8 cellular contexts compared by ENCODE assay signal in genomic region chr20:49812463-49813304, GRCh38. TPM values are rescaled to one million over a fixed set of nuclear protein-coding genes. Genes with fewer than 3 reads are reported as not detected.
DNase-seq lines count a peak whose midpoint lies in the region; ATAC-seq and TF ChIP-seq lines count a peak whose summit lies in the region.

Gene SLC9A8 (plus strand): TSS chr20:49812828. CDS start chr20:49812923, 95 bp downstream.

- H3K4me1 Mint-ChIP-seq in activated CD8-positive, alpha-beta memory T cell treated with anti-CD3 and anti-CD28 coated beads, Interleukin-2, amount 10 ng/mL, durations not matched to agents 7 days and 5 days = peaks cover 30% of the 10 kb centered on the region

- peak; percentile 95 for ATAC-seq in activated CD8-positive, alpha-beta memory T cell treated with anti-CD3 and anti-CD28 coated beads, Interleukin-2, amount 10 ng/mL, durations not matched to agents 7 days and 5 days

- H3K27me3 ChIP-seq in endocrine pancreas (ENCODE audit: control insufficient read depth, insufficient read depth, low read length) = no peaks in the 10 kb centered on the region

- H3K4me3 Mint-ChIP-seq in activated CD8-positive, alpha-beta memory T cell treated with anti-CD3 and anti-CD28 coated beads, Interleukin-2, amount 10 ng/mL, durations not matched to agents 7 days and 5 days = peak within 1 kb of the TSS; percentile 95

- H3K9ac ChIP-seq in endocrine pancreas (ENCODE audit: control insufficient read depth, insufficient read depth, low read length) = peak within 1 kb of the TSS; percentile 95

- peak within 1 kb of the TSS; percentile 82 for H3K4me3 ChIP-seq in endocrine pancreas (ENCODE audit: control insufficient read depth, insufficient read depth, low read length)

- H3K9me3 Mint-ChIP-seq in activated CD8-positive, alpha-beta memory T cell treated with anti-CD3 and anti-CD28 coated beads, Interleukin-2, amount 10 ng/mL, durations not matched to agents 7 days and 5 days (ENCODE audit: low read depth) = no peaks in the 10 kb centered on the region

- no peak for TF ChIP-seq CTCF in GM20000 (IDR thresholded peaks at IDR 0.05; ENCODE audit: extremely low read depth, missing control alignments)

- H3K36me3 ChIP-seq in endocrine pancreas (ENCODE audit: control insufficient read depth, insufficient read depth, low read length) = no peaks in the 10 kb centered on the region

- H3K27me3 Mint-ChIP-seq in activated CD8-positive, alpha-beta memory T cell treated with anti-CD3 and anti-CD28 coated beads, Interleukin-2, amount 10 ng/mL, durations not matched to agents 7 days and 5 days = no peaks in the 10 kb centered on the region

- H3K36me3 Mint-ChIP-seq in activated CD8-positive, alpha-beta memory T cell treated with anti-CD3 and anti-CD28 coated beads, Interleukin-2, amount 10 ng/mL, durations not matched to agents 7 days and 5 days = peaks cover 28% of the 10 kb centered on the region

- H3K27ac Mint-ChIP-seq in activated CD8-positive, alpha-beta memory T cell treated with anti-CD3 and anti-CD28 coated beads, Interleukin-2, amount 10 ng/mL, durations not matched to agents 7 days and 5 days = peak within 1 kb of the TSS; percentile 94

- H3K9me3 ChIP-seq in endocrine pancreas (ENCODE audit: control insufficient read depth, low read length) = no peaks in the 10 kb centered on the region

- no peaks in the 10 kb centered on the region for H3K4me1 ChIP-seq in endocrine pancreas (ENCODE audit: control insufficient read depth, insufficient read depth, low read length)

- DNase-seq in COLO829 (ENCODE audit: low spot score) (peak; percentile 81), GM20000 (ENCODE audit: low spot score) (peak; percentile 88), HT-29 (ENCODE audit: low spot score) (peak; percentile 96), NOMO-1 treated with dmso at 0.1 percent for 144 hours (lab: John Stamatoyannopoulos, UW; ENCODE audit: unreplicated experiment) (peak; percentile 85), mesenteric fat pad (ENCODE audit: low spot score) (peak; percentile 95)
- DNase-seq in activated CD8-positive, alpha-beta memory T cell treated with anti-CD3 and anti-CD28 coated beads, Interleukin-2, amount 10 ng/mL, durations not matched to agents 7 days and 5 days = peak; percentile 89
- DNase-seq in stimulated activated CD8-positive, alpha-beta memory T cell treated with anti-CD3 and anti-CD28 coated beads, Interleukin-15, amount 100 ng/mL, for 1 hour (ENCODE audit: low read depth) = peak; percentile 63

- CTCF ChIA-PET in activated CD8-positive, alpha-beta memory T cell treated with anti-CD3 and anti-CD28 coated beads, Interleukin-2, amount 10 ng/mL, durations not matched to agents 7 days and 5 days (lab: Charles Lee) = interaction anchor here (0.7 to 2.3 kb wide), 9 partner anchors 8 to 271 kb away, joined by 3 to 11 read pairs (median 4); no protein-coding TSS in a partner anchor

RNA-seq across cellular contexts. Expression of gene SLC9A8, which starts in this region (rescaled TPM):
- 27.4 and 39.9 TPM in 2 replicates for total RNA-seq in HT-29 (2014; rRNA removed; shearing (Covaris generic))
- total RNA-seq in activated CD8-positive, alpha-beta memory T cell treated with anti-CD3 and anti-CD28 coated beads, Interleukin-2, amount 10 ng/mL, durations not matched to agents 7 days and 5 days = 10 to 100 TPM; 16.3 to 24.9 TPM
- 12.7 TPM for total RNA-seq in mesenteric fat pad

Comparison
In these comparisons a context has a peak if more than half of its experiments do, and no peak if none do; other contexts are left out.
1. Peak in every context shown above with its lines: DNase-seq, ATAC-seq and H3K4me3 ChIP-seq.